11 cellular contexts compared by ENCODE assay signal in genomic region chr14:90301122-90301521, GRCh38. TPM values are rescaled to one million over a fixed set of nuclear protein-coding genes. Genes with fewer than 3 reads are reported as not detected.
DNase-seq lines count a peak whose midpoint lies in the region; ATAC-seq lines count a peak whose summit lies in the region.
"Had no signal": no experiment of that assay in that cellular context is flagged by ENCODE, and none has a peak within 500 bp of the region (broad histone marks: within the 10 kb centered on the region; RNA-seq: fewer than 3 reads in every experiment).

No MANE protein-coding gene starts in this region.

- H3K36me3 Mint-ChIP-seq in activated naive CD4-positive, alpha-beta T cell treated with anti-CD3 and anti-CD28 coated beads, Interleukin-2, amount 10 ng/mL, durations not matched to agents 7 days and 5 days = peaks cover 24% of the 10 kb centered on the region
- peaks cover 36% of the 10 kb centered on the region for H3K36me3 Mint-ChIP-seq in activated CD8-positive, alpha-beta T cell treated with anti-CD3 and anti-CD28 coated beads, Interleukin-2, amount 10 ng/mL, durations not matched to agents 7 days and 5 days (ENCODE audit: low read depth)
- H3K36me3 Mint-ChIP-seq in immature natural killer cell = peaks cover 7 to 40% (median 24%) of the 10 kb centered on the region in 3 donors

- CTCF ChIA-PET in activated naive CD4-positive, alpha-beta T cell treated with anti-CD3 and anti-CD28 coated beads, Interleukin-2, amount 10 ng/mL, durations not matched to agents 7 days and 5 days (lab: Charles Lee) = interaction anchor here (0.6 to 3.4 kb wide), 8 partner anchors 17 to 458 kb away, joined by 3 to 27 read pairs (median 4); no protein-coding TSS in a partner anchor
- CTCF ChIA-PET in activated CD8-positive, alpha-beta T cell treated with anti-CD3 and anti-CD28 coated beads, Interleukin-2, amount 10 ng/mL, durations not matched to agents 7 days and 5 days (lab: Charles Lee) = interaction anchor here (0.6 to 2.4 kb wide), 12 partner anchors 8 to 457 kb away, joined by 3 to 24 read pairs (median 4); partner anchors contain the start of gene NRDE2

- POLR2A ChIA-PET in activated CD8-positive, alpha-beta T cell treated with anti-CD3 and anti-CD28 coated beads, Interleukin-2, amount 10 ng/mL, durations not matched to agents 7 days and 5 days (lab: Charles Lee) = no interaction called here

- peak; percentile 43 for ATAC-seq in activated CD8-positive, alpha-beta T cell treated with anti-CD3 and anti-CD28 coated beads, Interleukin-2, amount 10 ng/mL, durations not matched to agents 7 days and 5 days
- no peak for ATAC-seq in HG03039 (IDR thresholded peaks at IDR 0.05; ENCODE audit: unreplicated experiment)
- ATAC-seq: naive thymus-derived CD8-positive, alpha-beta T cell had no signal

- peaks cover 8% of the 10 kb centered on the region for H3K4me1 Mint-ChIP-seq in activated naive CD4-positive, alpha-beta T cell treated with anti-CD3 and anti-CD28 coated beads, Interleukin-2, amount 10 ng/mL, durations not matched to agents 7 days and 5 days
- H3K4me1 Mint-ChIP-seq in activated CD8-positive, alpha-beta T cell treated with anti-CD3 and anti-CD28 coated beads, Interleukin-2, amount 10 ng/mL, durations not matched to agents 7 days and 5 days (ENCODE audit: low read depth) = peaks cover 10% of the 10 kb centered on the region
- peaks cover 11 to 17% of the 10 kb centered on the region in 2 donors for H3K4me1 Mint-ChIP-seq in immature natural killer cell

- no peak overlapping the region for H3K4me3 Mint-ChIP-seq in activated naive CD4-positive, alpha-beta T cell treated with anti-CD3 and anti-CD28 coated beads, Interleukin-2, amount 10 ng/mL, durations not matched to agents 7 days and 5 days
- no peak overlapping the region for H3K4me3 Mint-ChIP-seq in activated CD8-positive, alpha-beta T cell treated with anti-CD3 and anti-CD28 coated beads, Interleukin-2, amount 10 ng/mL, durations not matched to agents 7 days and 5 days
- H3K4me3 Mint-ChIP-seq in immature natural killer cell = no peak overlapping the region
- H3K4me3 Mint-ChIP-seq: activated B cell treated with CpG ODN at 0.5 μM for 24 hours; naive thymus-derived CD8-positive, alpha-beta T cell had no signal

- no peak for DNase-seq in activated naive CD4-positive, alpha-beta T cell treated with anti-CD3 and anti-CD28 coated beads, Interleukin-2, amount 10 ng/mL, durations not matched to agents 7 days and 5 days
- DNase-seq in activated naive CD4-positive, alpha-beta T cell (lab: John Stamatoyannopoulos, UW) = no peak
- no peak for DNase-seq in activated CD8-positive, alpha-beta T cell treated with anti-CD3 and anti-CD28 coated beads, Interleukin-2, amount 10 ng/mL, durations not matched to agents 7 days and 5 days
- DNase-seq in immature natural killer cell (no peak), substantia nigra (lab: John Stamatoyannopoulos, UW) (no peak), hippocampal formation (lab: John Stamatoyannopoulos, UW) (no peak), cortex of kidney (lab: John Stamatoyannopoulos, UW) (no peak)
- DNase-seq: activated B cell treated with CpG ODN at 0.5 μM for 24 hours, NCI-H1436 had no signal

- no peaks in the 10 kb centered on the region for H3K27me3 Mint-ChIP-seq in activated naive CD4-positive, alpha-beta T cell treated with anti-CD3 and anti-CD28 coated beads, Interleukin-2, amount 10 ng/mL, durations not matched to agents 7 days and 5 days
- no peaks in the 10 kb centered on the region for H3K27me3 Mint-ChIP-seq in activated CD8-positive, alpha-beta T cell treated with anti-CD3 and anti-CD28 coated beads, Interleukin-2, amount 10 ng/mL, durations not matched to agents 7 days and 5 days (ENCODE audit: low read depth)
- H3K27me3 Mint-ChIP-seq in immature natural killer cell (ENCODE audit: low read depth in 3 of 3) = peaks cover 0 to 11% (median 4%) of the 10 kb centered on the region in 3 donors
- H3K27me3 Mint-ChIP-seq: activated B cell treated with CpG ODN at 0.5 μM for 24 hours; naive thymus-derived CD8-positive, alpha-beta T cell had no signal

- peak overlapping the region; percentile 24 for H3K27ac ChIP-seq in substantia nigra (ENCODE audit: low read depth, low read length, poor library complexity, severe bottlenecking)

- H3K27ac Mint-ChIP-seq in activated naive CD4-positive, alpha-beta T cell treated with anti-CD3 and anti-CD28 coated beads, Interleukin-2, amount 10 ng/mL, durations not matched to agents 7 days and 5 days = peak overlapping the region; percentile 56
- H3K27ac Mint-ChIP-seq in activated CD8-positive, alpha-beta T cell treated with anti-CD3 and anti-CD28 coated beads, Interleukin-2, amount 10 ng/mL, durations not matched to agents 7 days and 5 days = peak overlapping the region; percentile 58
- peak overlapping the region in 5 of 6 donors; percentile 31 to 72 (median 68) for H3K27ac Mint-ChIP-seq in immature natural killer cell
- H3K27ac Mint-ChIP-seq: activated B cell treated with CpG ODN at 0.5 μM for 24 hours had no signal

- peaks cover 2% of the 10 kb centered on the region for H3K9me3 Mint-ChIP-seq in activated naive CD4-positive, alpha-beta T cell treated with anti-CD3 and anti-CD28 coated beads, Interleukin-2, amount 10 ng/mL, durations not matched to agents 7 days and 5 days
- no peaks in the 10 kb centered on the region for H3K9me3 Mint-ChIP-seq in activated CD8-positive, alpha-beta T cell treated with anti-CD3 and anti-CD28 coated beads, Interleukin-2, amount 10 ng/mL, durations not matched to agents 7 days and 5 days (ENCODE audit: insufficient read depth)
- no peaks in the 10 kb centered on the region for H3K9me3 Mint-ChIP-seq in immature natural killer cell
- H3K9me3 Mint-ChIP-seq: activated B cell treated with CpG ODN at 0.5 μM for 24 hours; naive thymus-derived CD8-positive, alpha-beta T cell had no signal

RNA-seq across cellular contexts. Expression of gene NRDE2, which starts 30.6 kb away (rescaled TPM):
- total RNA-seq in activated CD8-positive, alpha-beta T cell treated with anti-CD3 and anti-CD28 coated beads, Interleukin-2, amount 10 ng/mL, durations not matched to agents 7 days and 5 days = 10 to 100 TPM; 22.1 to 23.5 TPM
- polyA plus RNA-seq in immature natural killer cell = 10 to 100 TPM in 1 of 3 donors, 1 to 10 TPM in 2; 7.2 to 11.6 (median 9.1) TPM

RNA-seq across cellular contexts. Expression of gene PSMC1, which starts 44.8 kb away (rescaled TPM):
- total RNA-seq in activated CD8-positive, alpha-beta T cell treated with anti-CD3 and anti-CD28 coated beads, Interleukin-2, amount 10 ng/mL, durations not matched to agents 7 days and 5 days = 10 to 100 TPM; 83.5 to 88.9 TPM
- polyA plus RNA-seq in immature natural killer cell = 100 to 1,000 TPM; 139 to 193 (median 145) TPM
